In the genomic region with DNA sequence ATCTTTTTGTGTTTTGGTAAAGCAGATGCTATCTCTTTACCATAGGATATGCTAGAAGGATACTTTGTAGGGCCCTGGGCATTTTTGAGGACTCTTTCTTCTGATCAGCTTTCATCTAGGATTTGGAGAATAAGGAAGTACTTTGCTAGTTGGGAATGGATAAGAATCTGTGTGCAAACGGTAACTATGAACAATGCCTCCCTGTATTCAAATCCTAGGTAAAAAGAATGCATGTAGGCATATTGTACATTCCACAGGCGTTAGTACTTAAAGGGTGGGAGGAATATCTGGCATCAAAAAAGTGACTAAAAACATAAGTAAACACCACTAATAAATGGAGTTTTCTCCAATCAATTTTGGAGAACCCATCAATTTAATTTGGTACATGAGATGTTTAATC, we compare ENCODE assay signal across 21 cellular contexts. TPM values are rescaled to one million over a fixed set of nuclear protein-coding genes. Genes with fewer than 3 reads are reported as not detected.
DNase-seq lines count a peak whose midpoint lies in the region; ATAC-seq and TF ChIP-seq lines count a peak whose summit lies in the region.
"Had no signal": no experiment of that assay in that cellular context is flagged by ENCODE, and none has a peak within 500 bp of the region (broad histone marks: within the 10 kb centered on the region; RNA-seq: fewer than 3 reads in every experiment).

No MANE protein-coding gene starts in this region.

- H3K27me3 Mint-ChIP-seq in osteocyte (ENCODE audit: unreplicated experiment): no peaks in the 10 kb centered on the region
- H3K27me3 Mint-ChIP-seq: activated T-helper 17 cell treated with anti-CD3 and anti-CD28 coated beads, Interleukin-2, amount 50 U/mL, for 72 hours; type B pancreatic cell had no signal

- H3K79me2 ChIP-seq in MM.1S (ENCODE audit: low read length): no peaks in the 10 kb centered on the region

- no peak overlapping the region for H3K27ac ChIP-seq in MM.1S (ENCODE audit: low read length)
- H3K27ac ChIP-seq: adrenal gland, colonic mucosa had no signal

- H3K4me1 Mint-ChIP-seq in osteocyte (ENCODE audit: unreplicated experiment): peaks cover 48% of the 10 kb centered on the region

- H3K9ac ChIP-seq in MM.1S (ENCODE audit: low read length): no peak overlapping the region

- no peaks in the 10 kb centered on the region for H3K36me3 Mint-ChIP-seq in osteocyte (ENCODE audit: unreplicated experiment)
- H3K36me3 Mint-ChIP-seq: type B pancreatic cell had no signal

- H3K27me3 ChIP-seq in MM.1S (replicated peaks; ENCODE audit: insufficient read depth, low read length): no peaks in the 10 kb centered on the region
- H3K27me3 ChIP-seq: adrenal gland, colonic mucosa had no signal

- no peak overlapping the region for H2AFZ ChIP-seq in MM.1S (ENCODE audit: low read length)

- peak; percentile 12 for DNase-seq in COLO829 (ENCODE audit: low spot score)
- peak; percentile 9 for DNase-seq in RPMI7951 (ENCODE audit: low read depth)
- DNase-seq in epithelial cell of esophagus (ENCODE audit: low read depth): peak; percentile 50
- no peak for DNase-seq in osteocyte (ENCODE audit: extremely low spot score, unreplicated experiment)
- DNase-seq in NCI-H187 (lab: John Stamatoyannopoulos, UW): no peak
- no peak for DNase-seq in NCI-H1417 treated with DMSO at 0.1 percent for 48 hours (lab: John Stamatoyannopoulos, UW)
- DNase-seq in MM.1S: no peak
- no peak for DNase-seq in mucosa of descending colon
- DNase-seq: activated CD4-positive, CD25-positive, alpha-beta regulatory T cell; adrenal gland; colonic mucosa; glutamatergic neuron; H9; NCI-H1694 treated with DMSO at 0.1 percent for 48 hours; NCI-H446 treated with DMSO at 0.1 percent for 48 hours; SHP77; stimulated activated naive CD4-positive, alpha-beta T cell treated with Interleukin-2 at 50 U/mL for 16 hours had no signal

- H3F3A ChIP-seq in MM.1S (ENCODE audit: insufficient read depth, low read length): no peaks in the 10 kb centered on the region

- no peak for TF ChIP-seq CTCF in epithelial cell of esophagus (IDR thresholded peaks at IDR 0.05; ENCODE audit: insufficient read depth, low read depth, low read length, missing control alignments)
- no peak for TF ChIP-seq CTCF in osteocyte (IDR thresholded peaks at IDR 0.05)
- TF ChIP-seq CTCF in MM.1S (IDR thresholded peaks at IDR 0.05; ENCODE audit: low read length): no peak
- TF ChIP-seq CTCF in mucosa of descending colon (IDR thresholded peaks at IDR 0.05): no peak

- no peaks in the 10 kb centered on the region for H3K9me3 ChIP-seq in MM.1S (replicated peaks; ENCODE audit: insufficient read depth, low read length)
- no peaks in the 10 kb centered on the region for H3K9me3 ChIP-seq in mucosa of descending colon
- H3K9me3 ChIP-seq: adrenal gland, colonic mucosa had no signal

- H3K27ac Mint-ChIP-seq in osteocyte (ENCODE audit: unreplicated experiment): peak overlapping the region; percentile 64
- H3K27ac Mint-ChIP-seq: activated T-helper 17 cell treated with anti-CD3 and anti-CD28 coated beads, Interleukin-2, amount 50 U/mL, for 72 hours; nephron; type B pancreatic cell had no signal

- H4K20me1 ChIP-seq in MM.1S (ENCODE audit: insufficient read depth, low read length): no peaks in the 10 kb centered on the region

- H3K4me1 ChIP-seq in MM.1S (ENCODE audit: low read length) (no peaks in the 10 kb centered on the region), mucosa of descending colon (ENCODE audit: low read depth) (no peaks in the 10 kb centered on the region)
- H3K4me1 ChIP-seq: colonic mucosa had no signal

- no peak overlapping the region for H3K4me2 ChIP-seq in MM.1S (ENCODE audit: low read depth, low read length)

- H3K9me2 ChIP-seq in MM.1S (replicated peaks; ENCODE audit: insufficient read depth, low read length): no peaks in the 10 kb centered on the region

- H3K36me3 ChIP-seq in MM.1S (replicated peaks; ENCODE audit: insufficient read depth, low read length) (no peaks in the 10 kb centered on the region), mucosa of descending colon (ENCODE audit: low read depth) (no peaks in the 10 kb centered on the region)
- H3K36me3 ChIP-seq: adrenal gland, colonic mucosa had no signal

- H3K4me3 ChIP-seq in epithelial cell of esophagus (ENCODE audit: low read length): no peak overlapping the region
- H3K4me3 ChIP-seq in MM.1S (ENCODE audit: low read length): no peak overlapping the region
- no peak overlapping the region for H3K4me3 ChIP-seq in mucosa of descending colon
- H3K4me3 ChIP-seq: adrenal gland, colonic mucosa, lung had no signal

- no peak for ATAC-seq in mucosa of descending colon
- ATAC-seq: activated T-helper 17 cell treated with anti-CD3 and anti-CD28 coated beads, Interleukin-2, amount 50 U/mL, for 72 hours had no signal

- intact Hi-C loops in mucosa of descending colon (cut with DNase I, micrococcal nuclease): no loop called here

- no peak overlapping the region for H3K4me3 Mint-ChIP-seq in osteocyte (ENCODE audit: unreplicated experiment)
- H3K4me3 Mint-ChIP-seq: activated T-helper 17 cell treated with anti-CD3 and anti-CD28 coated beads, Interleukin-2, amount 50 U/mL, for 72 hours; H9; nephron; type B pancreatic cell had no signal

- peaks cover 9% of the 10 kb centered on the region for H3K9me3 Mint-ChIP-seq in osteocyte (ENCODE audit: unreplicated experiment)
- H3K9me3 Mint-ChIP-seq: activated T-helper 17 cell treated with anti-CD3 and anti-CD28 coated beads, Interleukin-2, amount 50 U/mL, for 72 hours; type B pancreatic cell had no signal

RNA-seq across cellular contexts. Expression of a gene that starts 59.7 kb away (rescaled TPM):
- total RNA-seq in RPMI7951 (2014; rRNA removed; shearing (Covaris generic)): 98.4 and 122 TPM in 2 replicates
- total RNA-seq in osteocyte: 166 TPM in 2 replicates
- 100 to 1,000 TPM in 1 of 3 donors, 10 to 100 TPM in 2; 49.7 to 186 (median 74.4) TPM for total RNA-seq in mucosa of descending colon

RNA-seq across cellular contexts. Expression of a gene that starts 59.9 kb away (rescaled TPM):
- 1.2 and 3.4 TPM in 2 replicates for total RNA-seq in RPMI7951 (2014; rRNA removed; shearing (Covaris generic))
- 1.6 and 2.7 TPM in 2 replicates for total RNA-seq in osteocyte
- 1 to 10 TPM; 4.0 to 5.8 (median 4.1) TPM for total RNA-seq in mucosa of descending colon

Comparison
In these comparisons a context has a peak if more than half of its experiments do, and no peak if none do; other contexts are left out.
1. DNase-seq: peak in COLO829 (single experiment), RPMI7951 (single experiment) and epithelial cell of esophagus (single experiment); none in osteocyte (single experiment), NCI-H187 (0 of 2), NCI-H1417 treated with DMSO at 0.1 percent for 48 hours (single experiment), MM.1S (single experiment) and mucosa of descending colon (0 of 3).